19 cellular contexts compared by ENCODE assay signal in the genomic region with DNA sequence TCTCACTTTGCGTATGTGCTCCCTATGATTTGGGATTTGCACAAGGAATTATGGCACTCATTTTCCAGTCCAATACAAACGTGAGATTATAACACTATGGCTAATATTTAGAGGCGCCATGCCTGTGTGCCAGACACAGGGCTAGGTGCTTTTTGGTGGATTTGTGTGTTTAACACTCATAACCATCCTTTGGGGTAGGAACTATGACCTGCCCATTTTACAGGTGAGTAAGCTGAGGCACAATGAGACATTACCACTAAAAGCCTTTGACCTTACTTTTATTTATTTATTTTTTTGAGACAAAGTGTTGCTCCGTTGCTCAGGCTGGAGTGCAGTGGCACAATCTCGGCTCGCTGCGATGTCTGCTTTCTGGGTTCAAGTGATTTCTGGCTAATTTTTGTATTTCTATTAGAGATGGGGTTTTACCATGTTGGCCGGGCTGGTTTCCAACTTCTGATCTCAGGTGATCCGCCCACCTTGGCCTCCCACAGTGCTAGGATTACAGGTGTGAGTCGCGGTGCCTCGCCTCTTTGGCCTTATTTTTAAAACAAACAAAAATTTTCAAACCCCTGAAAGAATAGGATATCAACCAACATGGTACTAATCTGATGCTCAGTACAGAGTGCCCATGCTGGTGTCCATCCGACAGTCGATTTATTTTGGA. TPM values are rescaled to one million over a fixed set of nuclear protein-coding genes. Genes with fewer than 3 reads are reported as not detected.
DNase-seq lines count a peak whose midpoint lies in the region; ATAC-seq, FAIRE-seq and TF ChIP-seq lines count a peak whose summit lies in the region.
"Had no signal": no experiment of that assay in that cellular context is flagged by ENCODE, and none has a peak within 500 bp of the region (broad histone marks: within the 10 kb centered on the region; RNA-seq: fewer than 3 reads in every experiment).

No MANE protein-coding gene starts in this region.

- H3K9me3 ChIP-seq in HUES48 (ENCODE audit: control insufficient read depth, insufficient read depth, low read length) = no peaks in the 10 kb centered on the region
- H3K9me3 ChIP-seq in H1 (ENCODE audit: insufficient read depth in 2 of 2, low read depth in 1 of 2, low read length in 1 of 2) = no peaks in the 10 kb centered on the region
- no peaks in the 10 kb centered on the region for H3K9me3 ChIP-seq in neuronal stem cell (replicated peaks in 1 of 2; ENCODE audit: control insufficient read depth in 2 of 2, insufficient read depth in 1 of 2, low read depth in 1 of 2, low read length in 2 of 2)
- H3K9me3 ChIP-seq: BLaER1 treated with 17β-estradiol and CSF1 and Interleukin-3, amounts not matched to agents 10 nM and 100 nM; HAP-1 had no signal

- H2BK120ac ChIP-seq in H1 (replicated peaks; ENCODE audit: low read depth, low read length) = peak overlapping the region; percentile 19
- H2BK120ac ChIP-seq in neuronal stem cell (ENCODE audit: low read depth, low read length) = no peak overlapping the region

- TF ChIP-seq RAD21 in H1 (IDR thresholded peaks at IDR 0.05 in 1 of 2, conservative IDR thresholded peaks at IDR 0.05 in 1 of 2; ENCODE audit: low read depth in 2 of 2, low read length in 2 of 2) = no peak

- H3K23me2 ChIP-seq in H1 (ENCODE audit: low read depth, low read length) = no peaks in the 10 kb centered on the region

- peaks cover 31% of the 10 kb centered on the region for H3F3A ChIP-seq in GM23338 (replicated peaks; ENCODE audit: low read depth)

- H3K4me1 ChIP-seq in GM23338 (ENCODE audit: insufficient read depth) (peaks cover 70% of the 10 kb centered on the region), HUES48 (ENCODE audit: control insufficient read depth, insufficient read depth, low read length) (peaks cover 47% of the 10 kb centered on the region), H1 (replicated peaks in 1 of 4; ENCODE audit: control insufficient read depth in 3 of 4, insufficient read depth in 4 of 4, low read length in 3 of 4) (peaks cover 10 to 26% (median 21%) of the 10 kb centered on the region in 4 experiments), neuronal stem cell (ENCODE audit: control insufficient read depth in 2 of 2, insufficient read depth in 1 of 2, low read depth in 1 of 2, low read length in 2 of 2) (peaks cover 5% of the 10 kb centered on the region in 2 donors)

- H2BK20ac ChIP-seq in H1 (ENCODE audit: low read length) = peak overlapping the region; percentile 90; the same call in 1 of the 2 replicates

- TF ChIP-seq POLR2A in H1 (IDR thresholded peaks at IDR 0.05; ENCODE audit: control extremely low read depth in 1 of 2, low read depth in 2 of 2, low read length in 2 of 2) = no peak

- H3K79me1 ChIP-seq in H1 (ENCODE audit: low read depth, low read length) = no peaks in the 10 kb centered on the region
- no peaks in the 10 kb centered on the region for H3K79me1 ChIP-seq in neuronal stem cell (ENCODE audit: low read depth, low read length)

- H3K9me2 ChIP-seq in GM23338 (ENCODE audit: insufficient read depth) = 0 out of 2 replicates have a peak, but pooled peaks cover 5% of the 10 kb centered on the region

- 0 out of 3 replicates have a peak overlapping the region, but pooled peaks have one; percentile 16 for H3K4me3 Mint-ChIP-seq in GM23338
- H3K4me3 Mint-ChIP-seq: CD8-positive, alpha-beta memory T cell had no signal

- DNase-seq in GM23338 (ENCODE audit: low spot score) (peak; percentile 55), H1 (ENCODE audit: low read depth in 1 of 2, low spot score in 2 of 2) (no peak), neuronal stem cell (ENCODE audit: low spot score) (no peak), putamen (ENCODE audit: low spot score) (no peak)
- no peak for DNase-seq in central memory CD4-positive, alpha-beta T cell
- DNase-seq: DMS79, KBM-7, MV-4-11, NCI-H1694 treated with DMSO at 0.1 percent for 48 hours, NCI-H748 treated with DMSO at 0.1 percent for 48 hours, RPMI8226, SIG-M5 had no signal

- H4K8ac ChIP-seq in H1 (ENCODE audit: extremely low read depth, insufficient read depth, low read length) (no peak overlapping the region), neuronal stem cell (ENCODE audit: low read depth, low read length) (no peak overlapping the region)

- H3K4me3 ChIP-seq in GM23338 (no peak overlapping the region), HUES48 (ENCODE audit: low read depth, low read length) (peak overlapping the region; percentile 33; the same call in 1 of the 2 replicates), H1 (ENCODE audit: extremely low read depth in 1 of 4, insufficient read depth in 2 of 4, low read depth in 3 of 4, low read length in 4 of 4) (peak overlapping the region in 1 of 4 experiments; percentile 39; a peak in 3 of 8 replicates), neuronal stem cell (ENCODE audit: low read length in 2 of 2) (no peak overlapping the region)
- H3K4me3 ChIP-seq: BLaER1 treated with 17β-estradiol and CSF1 and Interleukin-3, amounts not matched to agents 10 nM and 100 nM; HAP-1 had no signal

- POLR2A ChIA-PET in H1 (lab: Charles Lee; ENCODE audit: partially characterized antibody) = interaction anchor here (1.4 to 4.9 kb wide), 5 partner anchors 13 to 366 kb away, joined by 3 to 25 read pairs (median 8); no protein-coding TSS in a partner anchor

- H2BK5ac ChIP-seq in H1 (ENCODE audit: low read depth, low read length) = peak overlapping the region; percentile 13; the same call in 1 of the 2 replicates
- H2BK5ac ChIP-seq in neuronal stem cell (ENCODE audit: low read length) = no peak overlapping the region

- H3K4me2 ChIP-seq in GM23338 (peak overlapping the region; percentile 8; the same call in 1 of the 2 replicates), H1 (ENCODE audit: insufficient read depth in 1 of 2, low read depth in 2 of 2, low read length in 2 of 2) (peak overlapping the region; percentile 51 to 59), neuronal stem cell (ENCODE audit: insufficient read depth, low read length, poor library complexity, severe bottlenecking) (no peak overlapping the region)
- H3K4me2 ChIP-seq: BLaER1 treated with 17β-estradiol and CSF1 and Interleukin-3, amounts not matched to agents 10 nM and 100 nM had no signal

- H3K27ac ChIP-seq in GM23338 (ENCODE audit: low read depth) = peak overlapping the region; percentile 80
- H3K27ac ChIP-seq in HUES48 (ENCODE audit: low read depth, low read length) = peak overlapping the region; percentile 90
- no peak overlapping the region for H3K27ac ChIP-seq in H1 (ENCODE audit: low read depth, low read length)
- H3K27ac ChIP-seq in neuronal stem cell (replicated peaks; ENCODE audit: low read length) = no peak overlapping the region
- H3K27ac ChIP-seq: BLaER1 treated with 17β-estradiol and CSF1 and Interleukin-3, amounts not matched to agents 10 nM and 100 nM had no signal

- H3K27me3 Mint-ChIP-seq in GM23338 (ENCODE audit: insufficient read depth, low read depth, poor library complexity) = peaks cover 37% of the 10 kb centered on the region

- H3K27me3 ChIP-seq in GM23338 (ENCODE audit: insufficient read depth) (peaks cover 22% of the 10 kb centered on the region; the same call in 1 of the 2 replicates), HUES48 (ENCODE audit: control insufficient read depth, insufficient read depth, low read length) (peaks cover 44% of the 10 kb centered on the region), H1 (replicated peaks in 1 of 4; ENCODE audit: control insufficient read depth in 3 of 4, extremely low read depth in 1 of 4, insufficient read depth in 3 of 4, low read length in 3 of 4) (peaks cover 0 to 27% (median 11%) of the 10 kb centered on the region in 4 experiments; a peak in 5 of 7 replicates), neuronal stem cell (ENCODE audit: control insufficient read depth in 3 of 3, insufficient read depth in 3 of 3, low read depth in 1 of 3, low read length in 3 of 3) (peaks cover 0 to 59% (median 10%) of the 10 kb centered on the region in 3 experiments)
- H3K27me3 ChIP-seq: BLaER1 treated with 17β-estradiol and CSF1 and Interleukin-3, amounts not matched to agents 10 nM and 100 nM had no signal

- H3K36me3 Mint-ChIP-seq in GM23338 (ENCODE audit: low read depth) = no peaks in the 10 kb centered on the region
- H3K36me3 Mint-ChIP-seq: CD8-positive, alpha-beta memory T cell had no signal

- CTCF ChIA-PET in H1 (lab: Charles Lee; ENCODE audit: partially characterized antibody) = interaction anchor here (0.6 to 5.1 kb wide), 4 partner anchors 11 to 505 kb away, joined by 3 to 41 read pairs (median 3); no protein-coding TSS in a partner anchor

- H2BK15ac ChIP-seq in H1 (ENCODE audit: low read length) (no peak overlapping the region), neuronal stem cell (ENCODE audit: low read length) (no peak overlapping the region)

- H3K27ac Mint-ChIP-seq in GM23338 = peak overlapping the region; percentile 86

- no peak overlapping the region for H3K23ac ChIP-seq in H1 (ENCODE audit: insufficient read length)
- no peak overlapping the region for H3K23ac ChIP-seq in neuronal stem cell (ENCODE audit: low read depth, low read length, poor library complexity)

- no peaks in the 10 kb centered on the region for H3K36me3 ChIP-seq in GM23338 (ENCODE audit: insufficient read depth)
- no peaks in the 10 kb centered on the region for H3K36me3 ChIP-seq in HUES48 (ENCODE audit: control insufficient read depth, insufficient read depth, low read length)
- no peaks in the 10 kb centered on the region for H3K36me3 ChIP-seq in H1 (ENCODE audit: control insufficient read depth in 2 of 4, insufficient read depth in 4 of 4, low read length in 3 of 4)
- H3K36me3 ChIP-seq in neuronal stem cell (replicated peaks in 1 of 2; ENCODE audit: control insufficient read depth in 2 of 2, insufficient read depth in 2 of 2, low read length in 2 of 2) = no peaks in the 10 kb centered on the region
- H3K36me3 ChIP-seq: BLaER1 treated with 17β-estradiol and CSF1 and Interleukin-3, amounts not matched to agents 10 nM and 100 nM; HAP-1 had no signal

- peak overlapping the region; percentile 9 for H3K18ac ChIP-seq in H1 (ENCODE audit: extremely low read depth, low read length)
- no peak overlapping the region for H3K18ac ChIP-seq in neuronal stem cell (ENCODE audit: low read length)

- TF ChIP-seq CTCF in GM23338 (conservative IDR thresholded peaks at IDR 0.05; ENCODE audit: low read depth in 2 of 2) = no peak
- TF ChIP-seq CTCF in H1 (IDR thresholded peaks at IDR 0.05; ENCODE audit: control extremely low read depth in 1 of 3, insufficient read depth in 1 of 3, low read depth in 1 of 3, low read length in 3 of 3) = no peak

- TF ChIP-seq EP300 in H1 (IDR thresholded peaks at IDR 0.05; ENCODE audit: borderline replicate concordance in 1 of 2, low read depth in 2 of 2, low read length in 2 of 2) = no peak

- no peaks in the 10 kb centered on the region for H3K79me2 ChIP-seq in GM23338 (replicated peaks; ENCODE audit: insufficient read depth)
- no peaks in the 10 kb centered on the region for H3K79me2 ChIP-seq in H1 (ENCODE audit: control insufficient read depth in 1 of 2, insufficient read depth in 2 of 2, low read length in 2 of 2)

- H3K4ac ChIP-seq in H1 (replicated peaks; ENCODE audit: insufficient read length, low read depth, low read length) = no peak overlapping the region
- H3K4ac ChIP-seq in neuronal stem cell (ENCODE audit: low read length) = no peak overlapping the region

- no peak overlapping the region for H2AFZ ChIP-seq in GM23338
- H2AFZ ChIP-seq in H1 (ENCODE audit: low read length) = no peak overlapping the region
- peak overlapping the region; percentile 51 for H2AFZ ChIP-seq in neuronal stem cell (ENCODE audit: low read length)

- H3K4me1 Mint-ChIP-seq in GM23338 = peaks cover 70% of the 10 kb centered on the region
- H3K4me1 Mint-ChIP-seq: CD8-positive, alpha-beta memory T cell had no signal

- 41% methylated on average over 14 of the region's 14 CpGs; no CpG with 5 or more reads in 1 of the 2 experiments for WGBS in H1 (ENCODE audit: extremely low coverage in 1 of 2, insufficient coverage in 1 of 2, insufficient read length in 1 of 2, insufficient replicate concordance in 2 of 2, low coverage in 1 of 2, low lambda C conversion rate in 2 of 2, missing lambda C conversion rate in 1 of 2), 2 experiments
- no CpG with 5 or more reads among the region's 14 CpGs for WGBS in neuronal stem cell (ENCODE audit: extremely low coverage in 2 of 2, insufficient read length in 2 of 2, insufficient replicate concordance in 1 of 2), 2 donors

- H3K56ac ChIP-seq in H1 (replicated peaks; ENCODE audit: insufficient read length, low read depth, low read length) = no peak overlapping the region

- no peaks in the 10 kb centered on the region for H3K9me3 Mint-ChIP-seq in GM23338

- H2AK5ac ChIP-seq in H1 (ENCODE audit: low read depth, low read length) (peak overlapping the region; percentile 54; the same call in 1 of the 2 replicates), neuronal stem cell (ENCODE audit: low read depth, low read length) (no peak overlapping the region)

- ATAC-seq in GM23338 (peak; percentile 14), HG02642 (IDR thresholded peaks at IDR 0.05; ENCODE audit: poor library complexity, unreplicated experiment) (no peak)

- no peak overlapping the region for H4K5ac ChIP-seq in H1 (ENCODE audit: insufficient read length, low read depth, low read length)

- no peak overlapping the region for H3K14ac ChIP-seq in H1 (ENCODE audit: insufficient read length)
- no peak overlapping the region for H3K14ac ChIP-seq in neuronal stem cell (ENCODE audit: low read length)

- H2BK12ac ChIP-seq in H1 (ENCODE audit: low read depth, low read length) (peak overlapping the region; percentile 60; the same call in 1 of the 2 replicates), neuronal stem cell (ENCODE audit: low read length) (no peak overlapping the region)

- FAIRE-seq in H1 (lab: Jason Lieb, UNC) = no peak
- FAIRE-seq: D721Med, HTR-8/SVneo had no signal

- H4K20me1 ChIP-seq in GM23338 (replicated peaks; ENCODE audit: insufficient read depth) (no peaks in the 10 kb centered on the region), H1 (replicated peaks in 1 of 2; ENCODE audit: control insufficient read depth in 1 of 2, insufficient read depth in 2 of 2, low read length in 2 of 2) (no peaks in the 10 kb centered on the region)
- H4K20me1 ChIP-seq: BLaER1 treated with 17β-estradiol and CSF1 and Interleukin-3, amounts not matched to agents 10 nM and 100 nM had no signal

- peak overlapping the region; percentile 92 for H4K91ac ChIP-seq in H1 (replicated peaks; ENCODE audit: insufficient read length, low read length)
- no peak overlapping the region for H4K91ac ChIP-seq in neuronal stem cell (ENCODE audit: low read depth, low read length, poor library complexity)

- H3K9ac ChIP-seq in HUES48 (ENCODE audit: low read depth, low read length) (peak overlapping the region; percentile 32; the same call in 1 of the 2 replicates), H1 (replicated peaks in 1 of 4; ENCODE audit: extremely low read depth in 1 of 4, low read depth in 3 of 4, low read length in 3 of 4) (no peak overlapping the region), neuronal stem cell (ENCODE audit: low read depth, low read length, poor library complexity) (no peak overlapping the region)
- H3K9ac ChIP-seq: BLaER1 treated with 17β-estradiol and CSF1 and Interleukin-3, amounts not matched to agents 10 nM and 100 nM had no signal

RNA-seq across cellular contexts. Expression of gene GLI2, which starts 26.6 kb away (rescaled TPM):
- total RNA-seq in GM23338 (2014; rRNA removed; shearing (Covaris generic)) = 41.7 and 53.6 TPM in 2 replicates
- polyA plus RNA-seq in GM23338 (2016; fragmentation: Nextera tagmentation; extraction: Ambion mirVana) (57.0 and 67.1 TPM in 2 replicates), H1 (2011; rRNA removed) (18.4 and 28.8 TPM in 2 replicates)
- 46.9 and 49.8 TPM in 2 replicates for total RNA-seq in H1 (2021; fragmentation: NEBNext Ultra II Directional; extraction: Animal tissue kit (Norgen Biotek cat#: 25700))
- 12.7 TPM for polyA plus RNA-seq in H1 (2011; cell fraction: cytosol; rRNA removed)
- 59.5 TPM for polyA plus RNA-seq in H1 (2011; cell fraction: nucleus; rRNA removed)
- polyA plus RNA-seq in H1 (2012, experiment 1 of 2) = 17.6 to 27.8 TPM (median 24.7 TPM) in 4 replicates
- polyA plus RNA-seq in H1 (2012, experiment 2 of 2) = 9.7 TPM
- polyA plus RNA-seq in H1 (2013, experiment 1 of 2) = 17.1 TPM
- polyA plus RNA-seq in H1 (2013, experiment 2 of 2) = 16.9 TPM
- polyA minus RNA-seq in H1 (2011; rRNA and poly(A)+ RNA removed) = 17.2 and 19.9 TPM in 2 replicates
- 23.0 TPM for polyA minus RNA-seq in H1 (2011; cell fraction: cytosol; rRNA and poly(A)+ RNA removed)
- polyA minus RNA-seq in H1 (2011; cell fraction: nucleus; rRNA and poly(A)+ RNA removed) = 42.4 TPM
- polyA plus RNA-seq in neuronal stem cell (2013, experiment 1 of 2) = 26.2 TPM
- polyA plus RNA-seq in neuronal stem cell (2013, experiment 2 of 2) = 27.3 TPM
- total RNA-seq: CD8-positive, alpha-beta memory T cell had no signal
- polyA plus RNA-seq: CD8-positive, alpha-beta memory T cell had no signal

Comparison
In these comparisons a context has a peak if more than half of its experiments do, and no peak if none do; other contexts are left out.
1. H3K27ac ChIP-seq: peak in GM23338 (single experiment) and HUES48 (single experiment); none in H1 (single experiment) and neuronal stem cell (single experiment).